ENCODE assay signal across 26 cellular contexts in the genomic region with DNA sequence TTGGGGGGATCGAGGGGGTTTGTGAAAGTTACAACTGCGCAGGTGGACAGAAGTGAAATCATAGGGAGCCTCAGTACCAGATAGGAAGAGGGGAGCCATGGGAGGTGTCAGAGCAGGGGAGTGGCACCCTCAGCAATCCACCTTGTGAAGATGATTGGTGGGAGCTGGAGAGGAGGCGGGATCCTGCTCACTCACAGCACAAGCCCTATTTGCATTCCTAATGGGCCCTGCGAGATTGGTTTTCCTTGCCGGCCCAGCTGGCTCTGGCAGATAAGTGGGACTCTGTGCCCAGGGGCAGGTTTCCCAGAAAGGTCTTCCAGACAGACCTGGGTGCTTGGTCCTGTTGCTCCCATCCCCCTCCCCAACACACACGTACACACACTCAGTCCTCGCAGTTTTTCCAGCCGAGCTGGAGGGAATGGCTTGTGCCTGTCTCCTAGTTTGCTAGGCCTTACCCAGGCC. TPM values are rescaled to one million over a fixed set of nuclear protein-coding genes. Genes with fewer than 3 reads are reported as not detected.
DNase-seq lines count a peak whose midpoint lies in the region; ATAC-seq and TF ChIP-seq lines count a peak whose summit lies in the region.
"Had no signal": no experiment of that assay in that cellular context is flagged by ENCODE, and none has a peak within 500 bp of the region (broad histone marks: within the 10 kb centered on the region; RNA-seq: fewer than 3 reads in every experiment).

No MANE protein-coding gene starts in this region.

- no peak overlapping the region for H3K9ac ChIP-seq in IMR-90 (ENCODE audit: low read depth, low read length)

- no peak overlapping the region for H3K4me2 ChIP-seq in IMR-90 (ENCODE audit: low read depth, low read length)

- H3K14ac ChIP-seq in IMR-90 (replicated peaks; ENCODE audit: low read depth, low read length) = no peak overlapping the region

- no peak overlapping the region for H2BK15ac ChIP-seq in IMR-90 (ENCODE audit: low read depth, low read length)

- H2AK9ac ChIP-seq in IMR-90 (replicated peaks; ENCODE audit: low read depth, low read length, poor library complexity) = no peak overlapping the region

- TF ChIP-seq CTCF in IMR-90 (conservative IDR thresholded peaks at IDR 0.05; ENCODE audit: low read depth, low read length) (no peak), WTC11 (IDR thresholded peaks at IDR 0.05) (no peak), mesothelial cell of epicardium (IDR thresholded peaks at IDR 0.05; ENCODE audit: unreplicated experiment) (no peak), body of pancreas (IDR thresholded peaks at IDR 0.05) (no peak), nephron progenitor cell (IDR thresholded peaks at IDR 0.05) (no peak)

- no peak overlapping the region for H3K18ac ChIP-seq in IMR-90 (ENCODE audit: low read depth, low read length)

- H3K9me3 Mint-ChIP-seq in WTC11 (peaks cover 7% of the 10 kb centered on the region), mesothelial cell of epicardium (no peaks in the 10 kb centered on the region), nephron progenitor cell (no peaks in the 10 kb centered on the region)
- peaks cover 4 to 5% of the 10 kb centered on the region in 2 donors for H3K9me3 Mint-ChIP-seq in stimulated activated naive B cell treated with anti-CD40 and anti-IgM and Interleukin-4, amounts not matched to agents 10 μg/mL and 1 μg/mL and 100 μg/mL, for 72 hours
- H3K9me3 Mint-ChIP-seq: activated naive CD4-positive, alpha-beta T cell treated with anti-CD3 and anti-CD28 coated beads for 36 hours; activated T-cell treated with anti-CD3 and anti-CD28 coated beads, Interleukin-2, amount 50 U/mL, for 4 hours had no signal

- H4K91ac ChIP-seq in IMR-90 (ENCODE audit: insufficient read depth, low read depth, low read length) = no peak overlapping the region

- POLR2A ChIA-PET in IMR-90 (lab: Charles Lee; ENCODE audit: unreplicated experiment) = no interaction called here
- POLR2A ChIA-PET in WTC11 (lab: Charles Lee) = no interaction called here

- CTCF ChIA-PET in IMR-90 (lab: Yijun Ruan, JAX) (no interaction called here), WTC11 (lab: Charles Lee) (interaction anchor here (0.5 to 1.8 kb wide), 4 partner anchors 12 to 192 kb away, joined by 4 to 10 read pairs (median 6); no protein-coding TSS in a partner anchor)

- H3K27me3 Mint-ChIP-seq in WTC11 (ENCODE audit: low read depth) (no peaks in the 10 kb centered on the region; the same call in 1 of the 2 replicates), mesothelial cell of epicardium (ENCODE audit: low read depth) (no peaks in the 10 kb centered on the region), nephron progenitor cell (ENCODE audit: low read depth, poor library complexity) (peaks cover 22% of the 10 kb centered on the region)
- peaks cover 38 to 57% of the 10 kb centered on the region in 2 donors for H3K27me3 Mint-ChIP-seq in stimulated activated naive B cell treated with anti-CD40 and anti-IgM and Interleukin-4, amounts not matched to agents 10 μg/mL and 1 μg/mL and 100 μg/mL, for 72 hours

- no peak overlapping the region for H3K56ac ChIP-seq in IMR-90 (ENCODE audit: extremely low read depth, insufficient read depth, low read length)

- H3K4me1 ChIP-seq in IMR-90 (ENCODE audit: control insufficient read depth, insufficient read depth, low read length) (no peaks in the 10 kb centered on the region), body of pancreas (no peaks in the 10 kb centered on the region)
- H3K4me1 ChIP-seq: left lung, uterus had no signal

- no peak for ATAC-seq in IMR-90 (ENCODE audit: low read depth)
- ATAC-seq in WTC11 = peak; percentile 88
- no peak for ATAC-seq in body of pancreas
- ATAC-seq in stimulated activated naive B cell treated with anti-CD40 and anti-IgM and Interleukin-4, amounts not matched to agents 10 μg/mL and 1 μg/mL and 100 μg/mL, for 72 hours (replicated peaks) = no peak
- ATAC-seq: activated T-cell treated with anti-CD3 and anti-CD28 coated beads, Interleukin-2, amount 50 U/mL, for 4 hours; left lung had no signal

- H3K4ac ChIP-seq in IMR-90 (ENCODE audit: low read depth, low read length) = no peak overlapping the region

- no peak overlapping the region for H2AK5ac ChIP-seq in IMR-90 (ENCODE audit: low read depth, low read length)

- intact Hi-C loops in IMR-90 (cut with micrococcal nuclease) = no loop called here
- intact Hi-C loops in body of pancreas (cut with DNase I) = no loop called here

- DNase-seq in DMS 273 (lab: John Stamatoyannopoulos, UW; ENCODE audit: unreplicated experiment) (peak; percentile 71), IMR-90 (no peak), WTC11 (ENCODE audit: low spot score) (peak; percentile 55), mesothelial cell of epicardium (ENCODE audit: low spot score in 2 of 2, unreplicated experiment in 2 of 2) (no peak), cerebellum (ENCODE audit: low spot score) (no peak), body of pancreas (no peak), nephron progenitor cell (no peak)
- no peak for DNase-seq in stimulated activated naive B cell treated with anti-CD40 and anti-IgM and Interleukin-4, amounts not matched to agents 10 μg/mL and 1 μg/mL and 100 μg/mL, for 72 hours
- DNase-seq: activated CD4-positive, CD25-positive, alpha-beta regulatory T cell treated with anti-CD3 and anti-CD28 coated beads, Interleukin-2, amount 50 U/mL, for 72 hours; activated naive CD4-positive, alpha-beta T cell treated with anti-CD3 and anti-CD28 coated beads for 36 hours; activated T-cell treated with anti-CD3 and anti-CD28 coated beads, Interleukin-2, amount 50 U/mL, for 4 hours; amygdala; dermis blood vessel endothelial cell; head of caudate nucleus; left lung; NCI-H187; NCI-H226; sigmoid colon; T1000; uterus had no signal

- H3K4me1 Mint-ChIP-seq in WTC11 = peaks cover 50% of the 10 kb centered on the region
- peaks cover 75% of the 10 kb centered on the region for H3K4me1 Mint-ChIP-seq in mesothelial cell of epicardium
- no peaks in the 10 kb centered on the region for H3K4me1 Mint-ChIP-seq in stimulated activated naive B cell treated with anti-CD40 and anti-IgM and Interleukin-4, amounts not matched to agents 10 μg/mL and 1 μg/mL and 100 μg/mL, for 72 hours
- peaks cover 54% of the 10 kb centered on the region for H3K4me1 Mint-ChIP-seq in nephron progenitor cell
- H3K4me1 Mint-ChIP-seq: CD14-positive monocyte had no signal

- H3K27ac ChIP-seq in IMR-90 (ENCODE audit: insufficient read depth, low read length) = no peak overlapping the region
- H3K27ac ChIP-seq in body of pancreas = no peak overlapping the region
- H3K27ac ChIP-seq: cardiac muscle cell, left lung, sigmoid colon, uterus had no signal

- H3K4me3 Mint-ChIP-seq in WTC11 (no peak overlapping the region), mesothelial cell of epicardium (no peak overlapping the region), nephron progenitor cell (no peak overlapping the region)
- no peak overlapping the region for H3K4me3 Mint-ChIP-seq in stimulated activated naive B cell treated with anti-CD40 and anti-IgM and Interleukin-4, amounts not matched to agents 10 μg/mL and 1 μg/mL and 100 μg/mL, for 72 hours
- H3K4me3 Mint-ChIP-seq: activated naive CD4-positive, alpha-beta T cell treated with anti-CD3 and anti-CD28 coated beads for 36 hours; activated T-cell treated with anti-CD3 and anti-CD28 coated beads, Interleukin-2, amount 50 U/mL, for 4 hours; CD14-positive monocyte had no signal

- H3K79me1 ChIP-seq in IMR-90 (ENCODE audit: low read depth in 1 of 2, low read length in 2 of 2) = no peaks in the 10 kb centered on the region

- TF ChIP-seq POLR2A in IMR-90 (IDR thresholded peaks at IDR 0.05; ENCODE audit: low read depth, low read length) (no peak), body of pancreas (IDR thresholded peaks at IDR 0.05) (no peak)

- no peak for TF ChIP-seq RAD21 in IMR-90 (IDR thresholded peaks at IDR 0.05; ENCODE audit: low read length)

- in situ Hi-C loops in IMR-90 (cut with MboI; ENCODE audit: low sequenced_read_pairs) = no loop called here

- 59% methylated on average over 5 of the region's 8 CpGs; no CpG with 5 or more reads in 1 of the 2 experiments for WGBS in IMR-90 (ENCODE audit: extremely low coverage in 2 of 2, insufficient read length in 1 of 2), 2 experiments
- 71 to 76% methylated on average over 6 to 8 of the region's 8 CpGs for WGBS in body of pancreas, 2 donors

- no peak overlapping the region for H2BK5ac ChIP-seq in IMR-90 (ENCODE audit: low read depth, low read length, poor library complexity, severe bottlenecking)

- H2BK120ac ChIP-seq in IMR-90 (ENCODE audit: low read depth, low read length) = no peak overlapping the region

- no peak overlapping the region for H2BK20ac ChIP-seq in IMR-90 (ENCODE audit: low read depth, low read length)

- H3K27ac Mint-ChIP-seq in WTC11 (no peak overlapping the region), mesothelial cell of epicardium (peak overlapping the region; percentile 96), nephron progenitor cell (no peak overlapping the region)
- H3K27ac Mint-ChIP-seq in stimulated activated naive B cell treated with anti-CD40 and anti-IgM and Interleukin-4, amounts not matched to agents 10 μg/mL and 1 μg/mL and 100 μg/mL, for 72 hours = no peak overlapping the region
- H3K27ac Mint-ChIP-seq: activated naive CD4-positive, alpha-beta T cell treated with anti-CD3 and anti-CD28 coated beads for 36 hours had no signal

- no peak overlapping the region for H4K8ac ChIP-seq in IMR-90 (ENCODE audit: low read depth in 2 of 2, low read length in 2 of 2)

- H3K9me1 ChIP-seq in IMR-90 (ENCODE audit: insufficient read depth, low read length) = no peaks in the 10 kb centered on the region

- peak overlapping the region; percentile 14 for H2AFZ ChIP-seq in IMR-90 (replicated peaks; ENCODE audit: low read length, poor library complexity)

- H3K36me3 Mint-ChIP-seq in WTC11 = peaks cover 11% of the 10 kb centered on the region
- peaks cover 15% of the 10 kb centered on the region for H3K36me3 Mint-ChIP-seq in mesothelial cell of epicardium
- peaks cover 0 to 2% of the 10 kb centered on the region in 2 donors for H3K36me3 Mint-ChIP-seq in stimulated activated naive B cell treated with anti-CD40 and anti-IgM and Interleukin-4, amounts not matched to agents 10 μg/mL and 1 μg/mL and 100 μg/mL, for 72 hours
- H3K36me3 Mint-ChIP-seq in nephron progenitor cell (ENCODE audit: low read depth) = no peaks in the 10 kb centered on the region
- H3K36me3 Mint-ChIP-seq: CD14-positive monocyte had no signal

- H4K5ac ChIP-seq in IMR-90 (ENCODE audit: low read depth, low read length) = no peak overlapping the region

- BruUV-seq in IMR-90 (replicated peaks; lab: Mats Ljungman, UMichigan) = no TSS peak

- H3K36me3 ChIP-seq in IMR-90 (ENCODE audit: control insufficient read depth, insufficient read depth, low read length) (no peaks in the 10 kb centered on the region), body of pancreas (replicated peaks in 1 of 2; ENCODE audit: insufficient read depth in 1 of 2, low read depth in 2 of 2) (no peaks in the 10 kb centered on the region)
- H3K36me3 ChIP-seq: cardiac muscle cell, left lung, sigmoid colon, uterus had no signal

- dilution Hi-C loops in IMR-90 (cut with HindIII; ENCODE audit: low sequenced_read_pairs, unreplicated experiment) = no loop called here

- H3K23ac ChIP-seq in IMR-90 (ENCODE audit: low read depth, low read length) = no peak overlapping the region

- no peaks in the 10 kb centered on the region for H4K20me1 ChIP-seq in IMR-90 (ENCODE audit: insufficient read depth, low read length)

- H3K27me3 ChIP-seq in IMR-90 (ENCODE audit: control insufficient read depth, insufficient read depth, low read length) = peaks cover 37% of the 10 kb centered on the region
- H3K27me3 ChIP-seq in body of pancreas = no peaks in the 10 kb centered on the region
- H3K27me3 ChIP-seq: cardiac muscle cell, sigmoid colon, uterus had no signal

- H3K4me3 ChIP-seq in IMR-90 (ENCODE audit: insufficient read depth, low read depth, low read length) (no peak overlapping the region), body of pancreas (no peak overlapping the region)
- H3K4me3 ChIP-seq: cardiac muscle cell, left lung, sigmoid colon, uterus had no signal

- H3K9me3 ChIP-seq in IMR-90 (ENCODE audit: control insufficient read depth, insufficient read depth, low read length) (peaks cover 2% of the 10 kb centered on the region; the same call in 1 of the 2 replicates), body of pancreas (no peaks in the 10 kb centered on the region)
- H3K9me3 ChIP-seq: left lung, sigmoid colon, uterus had no signal

RNA-seq across cellular contexts. Expression of a gene that starts 9.4 kb away (rescaled TPM):
- total RNA-seq in IMR-90 (2012; rRNA removed) (0.56 and 0.72 TPM in 2 replicates), WTC11 (2021) (6.5 to 14.1 TPM (median 6.7 TPM) in 3 replicates), mesothelial cell of epicardium (64.2 to 66.4 TPM (median 65.7 TPM) in 3 replicates), cerebellum (12.3 TPM), body of pancreas (1 to 10 TPM in 1 of 2 donors, under 1 TPM in 1; 0.26 to 1.6 TPM)
- 0.99 and 1.0 TPM in 2 replicates for polyA plus RNA-seq in IMR-90 (2012; rRNA removed)
- polyA plus RNA-seq in IMR-90 (2012; cell fraction: cytosol; rRNA removed) = 0.58 and 0.71 TPM in 2 replicates
- polyA plus RNA-seq in IMR-90 (2012; cell fraction: nucleus; rRNA removed; ENCODE audit: low replicate concordance) = 3.1 and 4.9 TPM in 2 replicates
- total RNA-seq: activated naive CD4-positive, alpha-beta T cell treated with anti-CD3 and anti-CD28 coated beads for 36 hours; G401 had no signal
- polyA plus RNA-seq: CD14-positive monocyte had no signal

RNA-seq across cellular contexts. Expression of a gene that starts 42.2 kb away (rescaled TPM):
- not detected in 2 replicates for total RNA-seq in IMR-90 (2012; rRNA removed)
- polyA plus RNA-seq in IMR-90 (2012; rRNA removed) = not detected in 2 replicates
- not detected in 2 replicates for polyA plus RNA-seq in IMR-90 (2012; cell fraction: cytosol; rRNA removed)
- polyA plus RNA-seq in IMR-90 (2012; cell fraction: nucleus; rRNA removed; ENCODE audit: low replicate concordance) = not detected in 2 replicates
- 0.41 to 0.87 TPM (median 0.44 TPM) in 3 replicates for total RNA-seq in WTC11 (2021)
- total RNA-seq in mesothelial cell of epicardium = 1.2 to 2.0 TPM (median 1.6 TPM) in 3 replicates
- 4.1 TPM for total RNA-seq in cerebellum
- total RNA-seq in body of pancreas = not detected
- total RNA-seq: activated CD8-positive, alpha-beta memory T cell treated with anti-CD3 and anti-CD28 coated beads for 36 hours; activated naive CD4-positive, alpha-beta T cell treated with anti-CD3 and anti-CD28 coated beads for 36 hours; activated T-cell treated with anti-CD3 and anti-CD28 coated beads, Interleukin-2, amount 50 U/mL, for 4 hours; cardiac muscle cell; dermis blood vessel endothelial cell; G401; LHCN-M2; sigmoid colon had no signal
- polyA plus RNA-seq: neural cell had no signal

Comparison
In these comparisons a context has a peak if more than half of its experiments do, and no peak if none do; other contexts are left out.
1. DNase-seq: peak in DMS 273 (single experiment) and WTC11 (single experiment); none in IMR-90 (single experiment), mesothelial cell of epicardium (0 of 2), cerebellum (single experiment), body of pancreas (0 of 4), stimulated activated naive B cell treated with anti-CD40 and anti-IgM and Interleukin-4, amounts not matched to agents 10 μg/mL and 1 μg/mL and 100 μg/mL, for 72 hours (single experiment) and nephron progenitor cell (single experiment).